In genomic region chr22:17741866-17742527, GRCh38 we compare ENCODE assay signal across 1 cellular context.
TF ChIP-seq lines count a peak whose summit lies in the region.

No MANE protein-coding gene starts in this region.

TF ChIP-seq in WTC11, 78 proteins besides CTCF, POLR2A, EP300 and RAD21 (continued from another document):
- TF ChIP-seq, protein P1, sequence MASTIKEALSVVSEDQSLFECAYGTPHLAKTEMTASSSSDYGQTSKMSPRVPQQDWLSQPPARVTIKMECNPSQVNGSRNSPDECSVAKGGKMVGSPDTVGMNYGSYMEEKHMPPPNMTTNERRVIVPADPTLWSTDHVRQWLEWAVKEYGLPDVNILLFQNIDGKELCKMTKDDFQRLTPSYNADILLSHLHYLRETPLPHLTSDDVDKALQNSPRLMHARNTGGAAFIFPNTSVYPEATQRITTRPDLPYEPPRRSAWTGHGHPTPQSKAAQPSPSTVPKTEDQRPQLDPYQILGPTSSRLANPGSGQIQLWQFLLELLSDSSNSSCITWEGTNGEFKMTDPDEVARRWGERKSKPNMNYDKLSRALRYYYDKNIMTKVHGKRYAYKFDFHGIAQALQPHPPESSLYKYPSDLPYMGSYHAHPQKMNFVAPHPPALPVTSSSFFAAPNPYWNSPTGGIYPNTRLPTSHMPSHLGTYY (CRISPR knock-in tag; IDR thresholded peaks at IDR 0.05), result no peak
